In genomic region chr22:42855726-42856125, GRCh38 we compare ENCODE assay signal across 9 cellular contexts. TPM values are rescaled to one million over a fixed set of nuclear protein-coding genes. Genes with fewer than 3 reads are reported as not detected.
DNase-seq lines count a peak whose midpoint lies in the region; ATAC-seq and TF ChIP-seq lines count a peak whose summit lies in the region.
"Had no signal": no experiment of that assay in that cellular context is flagged by ENCODE, and none has a peak within 500 bp of the region (broad histone marks: within the 10 kb centered on the region; RNA-seq: fewer than 3 reads in every experiment).

No MANE protein-coding gene starts in this region.

- no peak for TF ChIP-seq EP300 in ovary (IDR thresholded peaks at IDR 0.05)

- no peaks in the 10 kb centered on the region for H3K9me3 ChIP-seq in CD4-positive, alpha-beta memory T cell (ENCODE audit: control insufficient read depth in 1 of 2, low read length in 2 of 2)
- H3K9me3 ChIP-seq in OCI-LY7 (ENCODE audit: low read length) = no peaks in the 10 kb centered on the region
- no peaks in the 10 kb centered on the region for H3K9me3 ChIP-seq in endodermal cell (ENCODE audit: control insufficient read depth, low read length)
- no peaks in the 10 kb centered on the region for H3K9me3 ChIP-seq in ovary

- H3K79me2 ChIP-seq in OCI-LY7 (ENCODE audit: insufficient read depth, low read depth, low read length) = peaks cover 8% of the 10 kb centered on the region; the same call in 1 of the 2 replicates

- peak overlapping the region; percentile 88 for H3K9ac ChIP-seq in endodermal cell (ENCODE audit: extremely low read depth, low read length, poor library complexity, severe bottlenecking)

- DNase-seq in CD4-positive, alpha-beta memory T cell = no peak
- DNase-seq in OCI-LY7 (ENCODE audit: low spot score) (no peak), endodermal cell (no peak), ovary (no peak), NCI-H774 (lab: John Stamatoyannopoulos, UW) (no peak), midbrain (lab: John Stamatoyannopoulos, UW) (no peak)
- DNase-seq: NCI-H2081 treated with DMSO at 0.1 percent for 48 hours had no signal

- H3K36me3 ChIP-seq in CD4-positive, alpha-beta memory T cell (ENCODE audit: insufficient read depth, low read length) = no peaks in the 10 kb centered on the region
- H3K36me3 ChIP-seq in OCI-LY7 (ENCODE audit: insufficient read depth, low read length) (no peaks in the 10 kb centered on the region; the same call in 1 of the 2 replicates), endodermal cell (ENCODE audit: control insufficient read depth, insufficient read depth, low read length) (no peaks in the 10 kb centered on the region), ovary (no peaks in the 10 kb centered on the region)

- no peaks in the 10 kb centered on the region for H3K9me3 Mint-ChIP-seq in CD4-positive, alpha-beta memory T cell
- H3K9me3 Mint-ChIP-seq in endodermal cell = peaks cover 2% of the 10 kb centered on the region

- H3K36me3 Mint-ChIP-seq in CD4-positive, alpha-beta memory T cell = peaks cover 0 to 3% of the 10 kb centered on the region in 2 donors
- no peaks in the 10 kb centered on the region for H3K36me3 Mint-ChIP-seq in endodermal cell (ENCODE audit: low read depth)

- peak overlapping the region; percentile 71 for H3K27ac ChIP-seq in CD4-positive, alpha-beta memory T cell (ENCODE audit: low read depth, low read length)
- H3K27ac ChIP-seq in OCI-LY7 (ENCODE audit: low read depth, low read length, poor library complexity, severe bottlenecking) (no peak overlapping the region), endodermal cell (ENCODE audit: low read depth, low read length) (no peak overlapping the region), ovary (no peak overlapping the region)

- peak overlapping the region; percentile 78 to 91 (median 88) for H3K4me3 Mint-ChIP-seq in CD4-positive, alpha-beta memory T cell
- H3K4me3 Mint-ChIP-seq in endodermal cell = peak overlapping the region; percentile 79

- H3K4me1 Mint-ChIP-seq in CD4-positive, alpha-beta memory T cell = peaks cover 9 to 28% (median 18%) of the 10 kb centered on the region in 4 donors
- H3K4me1 Mint-ChIP-seq in endodermal cell = peaks cover 3% of the 10 kb centered on the region

- H3K4me2 ChIP-seq in OCI-LY7 (ENCODE audit: low read length) = peak overlapping the region; percentile 86

- no peak for TF ChIP-seq POLR2A in ovary (IDR thresholded peaks at IDR 0.05)

- peaks cover 18% of the 10 kb centered on the region for H3K4me1 ChIP-seq in CD4-positive, alpha-beta memory T cell (ENCODE audit: insufficient read depth, low read length)
- peaks cover 19% of the 10 kb centered on the region for H3K4me1 ChIP-seq in OCI-LY7 (ENCODE audit: insufficient read depth, low read length, poor library complexity, severe bottlenecking)
- H3K4me1 ChIP-seq in endodermal cell (ENCODE audit: control insufficient read depth, insufficient read depth, low read length) = no peaks in the 10 kb centered on the region
- peaks cover 13% of the 10 kb centered on the region for H3K4me1 ChIP-seq in ovary (ENCODE audit: insufficient read depth)

- intact Hi-C loops in CD4-positive, alpha-beta memory T cell (cut with micrococcal nuclease) = loop anchor here (2.0 to 5.0 kb wide), 3 partner anchors 159 to 331 kb away; partner anchors contain the start of genes PACSIN2, TTLL1 and TTLL12
- intact Hi-C loops in OCI-LY7 (cut with micrococcal nuclease; ENCODE audit: unreplicated experiment) = loop anchor here (5.0 kb wide), 1 partner anchor 232 kb away; the partner anchor contains the start of gene TTLL1
- intact Hi-C loops in ovary (cut with DNase I) = loop anchor here in 1 of 4 donors (10.0 kb wide), 1 partner anchor 191 kb away; no protein-coding TSS in a partner anchor

- no peak for ATAC-seq in HG02571 (IDR thresholded peaks at IDR 0.05; ENCODE audit: unreplicated experiment)
- ATAC-seq in HG02623 (IDR thresholded peaks at IDR 0.05; ENCODE audit: unreplicated experiment) = no peak

- no peaks in the 10 kb centered on the region for H4K20me1 ChIP-seq in OCI-LY7 (ENCODE audit: insufficient read depth, low read length)

- H3K27me3 Mint-ChIP-seq in CD4-positive, alpha-beta memory T cell = no peaks in the 10 kb centered on the region
- H3K27me3 Mint-ChIP-seq in endodermal cell (ENCODE audit: insufficient read depth) = peaks cover 14% of the 10 kb centered on the region

- peak overlapping the region in 5 of 7 donors; percentile 83 to 94 (median 91) for H3K27ac Mint-ChIP-seq in CD4-positive, alpha-beta memory T cell
- peak overlapping the region; percentile 92 for H3K27ac Mint-ChIP-seq in endodermal cell

- POLR2A ChIA-PET in CD4-positive, alpha-beta memory T cell (lab: Charles Lee; ENCODE audit: partially characterized antibody) = interaction anchor here (1.6 to 2.2 kb wide), 3 partner anchors 11 to 331 kb away, joined by 4 to 20 read pairs (median 7); partner anchors contain the start of genes PACSIN2 and TTLL12
- POLR2A ChIA-PET in OCI-LY7 (lab: Charles Lee) = interaction anchor here (0.6 to 1.2 kb wide), 3 partner anchors 11 to 919 kb away, joined by 3 read pairs; no protein-coding TSS in a partner anchor

- no TSS peak for BruUV-seq in OCI-LY7 (replicated peaks; lab: Mats Ljungman, UMichigan)

- no peaks in the 10 kb centered on the region for H3K27me3 ChIP-seq in CD4-positive, alpha-beta memory T cell (ENCODE audit: insufficient read depth, low read length)
- no peaks in the 10 kb centered on the region for H3K27me3 ChIP-seq in endodermal cell (ENCODE audit: control insufficient read depth, insufficient read depth, low read length, poor library complexity, severe bottlenecking)
- H3K27me3 ChIP-seq in ovary = no peaks in the 10 kb centered on the region

- TF ChIP-seq CTCF in OCI-LY7 (conservative IDR thresholded peaks at IDR 0.05; ENCODE audit: low read length) = no peak
- TF ChIP-seq CTCF in endodermal cell (conservative IDR thresholded peaks at IDR 0.05) = no peak
- TF ChIP-seq CTCF in ovary (IDR thresholded peaks at IDR 0.05) = no peak

- peak overlapping the region in 1 of 2 donors; percentile 81 for H3K4me3 ChIP-seq in CD4-positive, alpha-beta memory T cell (ENCODE audit: low read length in 2 of 2)
- peak overlapping the region; percentile 74 for H3K4me3 ChIP-seq in OCI-LY7 (ENCODE audit: low read depth, low read length, poor library complexity, severe bottlenecking)
- H3K4me3 ChIP-seq in endodermal cell (ENCODE audit: low read length) = peak overlapping the region; percentile 96
- H3K4me3 ChIP-seq in ovary = peak overlapping the region; percentile 58

- WGBS in endodermal cell (ENCODE audit: insufficient coverage in 1 of 2, insufficient read length in 1 of 2), 2 experiments = 72 to 83% methylated on average over 1 to 2 of the region's 4 CpGs
- 30 to 33% (median 32%) methylated on average over 4 of the region's 4 CpGs for WGBS in ovary, 3 donors

- CTCF ChIA-PET in CD4-positive, alpha-beta memory T cell (lab: Charles Lee; ENCODE audit: partially characterized antibody) = interaction anchor here (4.1 kb wide), 1 partner anchor 12 kb away, joined by 35 read pairs; no protein-coding TSS in a partner anchor
- CTCF ChIA-PET in OCI-LY7 (lab: Charles Lee; ENCODE audit: unreplicated experiment) = no interaction called here

- no peaks in the 10 kb centered on the region for H3K9me2 ChIP-seq in OCI-LY7 (ENCODE audit: insufficient read depth, low read length)

- peak overlapping the region; percentile 74; the same call in 1 of the 2 replicates for H2AFZ ChIP-seq in OCI-LY7 (ENCODE audit: low read length)

RNA-seq across cellular contexts. Expression of gene ARFGAP3, which starts 1.3 kb away (rescaled TPM):
- total RNA-seq in CD4-positive, alpha-beta memory T cell = 10 to 100 TPM; 44.7 to 45.7 TPM
- polyA plus RNA-seq in CD4-positive, alpha-beta memory T cell = 10 to 100 TPM; 38.4 to 49.0 TPM
- 24.2 and 29.9 TPM in 2 replicates for total RNA-seq in OCI-LY7 (2014; rRNA removed; shearing (Covaris generic))
- total RNA-seq in OCI-LY7 (2022) = 47.0 and 49.0 TPM in 2 replicates
- total RNA-seq in endodermal cell = 10 to 100 TPM; 20.5 to 36.9 TPM
- polyA plus RNA-seq in endodermal cell (2013, experiment 1 of 2) = 30.6 TPM
- polyA plus RNA-seq in endodermal cell (2013, experiment 2 of 2) = 32.2 TPM
- total RNA-seq in ovary = 10 to 100 TPM; 28.8 to 47.8 (median 39.2) TPM
- 10 to 100 TPM; 21.6 to 43.5 TPM for polyA plus RNA-seq in ovary
